Comparison of ENCODE assay signal across 1 cellular context in the genomic region with DNA sequence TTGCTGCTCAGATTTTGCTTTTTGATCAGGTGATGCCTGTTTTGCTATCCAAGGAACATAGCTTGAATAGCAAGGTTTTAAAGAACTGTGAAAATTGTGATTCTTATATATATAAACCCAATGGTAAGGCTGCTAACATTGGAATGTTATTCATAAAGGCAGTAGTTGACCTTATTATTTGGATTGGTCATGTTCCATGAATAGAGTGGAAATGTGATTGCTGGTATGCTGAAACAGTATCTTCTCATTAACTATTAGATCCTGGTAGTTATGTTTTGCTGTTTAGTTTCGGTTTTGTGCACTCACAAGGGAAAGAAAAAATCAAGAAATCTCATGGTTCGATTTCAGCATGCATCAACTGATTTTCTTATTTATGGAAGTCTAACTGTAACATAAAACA.
TF ChIP-seq lines count a peak whose summit lies in the region.

No MANE protein-coding gene starts in this region.

TF ChIP-seq in IMR-90, 13 proteins besides CTCF, POLR2A, EP300 and RAD21 (continued from another document):
- TF ChIP-seq, protein P1, sequence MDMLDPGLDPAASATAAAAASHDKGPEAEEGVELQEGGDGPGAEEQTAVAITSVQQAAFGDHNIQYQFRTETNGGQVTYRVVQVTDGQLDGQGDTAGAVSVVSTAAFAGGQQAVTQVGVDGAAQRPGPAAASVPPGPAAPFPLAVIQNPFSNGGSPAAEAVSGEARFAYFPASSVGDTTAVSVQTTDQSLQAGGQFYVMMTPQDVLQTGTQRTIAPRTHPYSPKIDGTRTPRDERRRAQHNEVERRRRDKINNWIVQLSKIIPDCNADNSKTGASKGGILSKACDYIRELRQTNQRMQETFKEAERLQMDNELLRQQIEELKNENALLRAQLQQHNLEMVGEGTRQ (IDR thresholded peaks at IDR 0.05; ENCODE audit: low read depth, low read length): no peak
- no peak for TF ChIP-seq CEBPB (IDR thresholded peaks at IDR 0.05; ENCODE audit: low read depth, low read length)
- no peak for TF ChIP-seq SMC3 (IDR thresholded peaks at IDR 0.05; ENCODE audit: low read depth, low read length)
